Comparison of ENCODE assay signal across 7 cellular contexts in genomic region chr19:10928563-10929401, GRCh38.
DNase-seq lines count a peak whose midpoint lies in the region; ATAC-seq and TF ChIP-seq lines count a peak whose summit lies in the region.

TIMM29 (plus strand) TSS chr19:10928811; CDS start chr19:10928823, 12 bp downstream.
YIPF2 (minus strand) TSS chr19:10928639; CDS start chr19:10928410, 229 bp downstream.

- TF ChIP-seq CTCF in astrocyte of the spinal cord (IDR thresholded peaks at IDR 0.05; ENCODE audit: low read depth, low read length) (no peak), retinal pigment epithelial cell (conservative IDR thresholded peaks at IDR 0.05; ENCODE audit: low read depth, low read length) (no peak)

- ATAC-seq in GM18502 (IDR thresholded peaks at IDR 0.05; ENCODE audit: poor library complexity, unreplicated experiment) (peak; percentile 75), HG02981 (IDR thresholded peaks at IDR 0.05; ENCODE audit: unreplicated experiment) (peak; percentile 81)

- DNase-seq in NCI-H2081 (lab: John Stamatoyannopoulos, UW) (peak; percentile 98 to 99), T1000 (lab: John Stamatoyannopoulos, UW) (peak; percentile 93), astrocyte of the spinal cord (ENCODE audit: low read depth, low spot score) (peak; percentile 98), hypothalamus (lab: John Stamatoyannopoulos, UW) (peak; percentile 59 to 99 (median 93)), retinal pigment epithelial cell (ENCODE audit: low read depth) (peak; percentile 87)

- peak within 1 kb of the TSS; percentile 91 for H3K4me3 ChIP-seq in astrocyte of the spinal cord (ENCODE audit: low read depth, low read length)
- peak within 1 kb of the TSS; percentile 81 for H3K4me3 ChIP-seq in retinal pigment epithelial cell (ENCODE audit: low read length)

- in situ Hi-C loops in astrocyte of the spinal cord (cut with HindIII; ENCODE audit: low sequenced_read_pairs), result no loop called here

Comparison
In these comparisons a context has a peak if more than half of its experiments do, and no peak if none do; other contexts are left out.
1. Peak in every context shown above with its lines: DNase-seq, ATAC-seq and H3K4me3 ChIP-seq.